9 cellular contexts compared by ENCODE assay signal in genomic region chr6:47083586-47084047, GRCh38. TPM values are rescaled to one million over a fixed set of nuclear protein-coding genes. Genes with fewer than 3 reads are reported as not detected.
DNase-seq lines count a peak whose midpoint lies in the region.
"Had no signal": no experiment of that assay in that cellular context is flagged by ENCODE, and none has a peak within 500 bp of the region (broad histone marks: within the 10 kb centered on the region; RNA-seq: fewer than 3 reads in every experiment).

No MANE protein-coding gene starts in this region.

- H3K4me1 ChIP-seq in HAP-1: no peaks in the 10 kb centered on the region

- no peaks in the 10 kb centered on the region for H3K36me3 ChIP-seq in HAP-1 (replicated peaks)

- peak; percentile 68 for DNase-seq in DMS53 (lab: John Stamatoyannopoulos, UW)
- peak; percentile 97 for DNase-seq in NCI-H69 (lab: John Stamatoyannopoulos, UW)
- DNase-seq in fibroblast of peridontal ligament (ENCODE audit: extremely low read depth): peak; percentile 72
- DNase-seq in posterior vena cava (ENCODE audit: low spot score): peak; percentile 94
- no peak for DNase-seq in activated CD4-positive, alpha-beta T cell treated with anti-CD3 and anti-CD28 coated beads for 4 hours
- DNase-seq in HAP-1 (ENCODE audit: low spot score in 2 of 2): no peak
- DNase-seq in activated CD4-positive, alpha-beta T cell treated with anti-CD3 and anti-CD28 coated beads, Interleukin-2, amount 50 U/mL, for 48 hours: no peak
- DNase-seq in midbrain (lab: John Stamatoyannopoulos, UW): no peak
- DNase-seq: RPMI8226 had no signal

- in situ Hi-C loops in HAP-1 (cut with MboI; ENCODE audit: low sequenced_read_pairs): no loop called here

- no peaks in the 10 kb centered on the region for H3K9me3 ChIP-seq in HAP-1

- H3K4me3 ChIP-seq in HAP-1: no peak overlapping the region

- H3K27me3 ChIP-seq in HAP-1 (ENCODE audit: low read depth): peaks cover 2% of the 10 kb centered on the region; the same call in 1 of the 2 replicates

- intact Hi-C loops in posterior vena cava (cut with DNase I): no loop called here

RNA-seq across cellular contexts. Expression of gene ADGRF1, which starts 41.5 kb away (rescaled TPM):
- total RNA-seq in posterior vena cava: not detected

Comparison
In these comparisons a context has a peak if more than half of its experiments do, and no peak if none do; other contexts are left out.
1. DNase-seq: peak in DMS53 (single experiment), NCI-H69 (single experiment), fibroblast of peridontal ligament (single experiment) and posterior vena cava (single experiment); none in activated CD4-positive, alpha-beta T cell treated with anti-CD3 and anti-CD28 coated beads for 4 hours (0 of 2), HAP-1 (0 of 2), activated CD4-positive, alpha-beta T cell treated with anti-CD3 and anti-CD28 coated beads, Interleukin-2, amount 50 U/mL, for 48 hours (0 of 2) and midbrain (single experiment).